Comparison of ENCODE assay signal across 31 cellular contexts in genomic region chr2:49954074-49954473, GRCh38.
A peak's percentile ranks its signal among the peaks of the same experiment; 100 is the strongest.
DNase-seq lines count a peak whose midpoint lies in the region; ATAC-seq and TF ChIP-seq lines count a peak whose summit lies in the region.
"Had no signal": no experiment of that assay in that cellular context is flagged by ENCODE, and none has a peak within 500 bp of the region (broad histone marks: within the 10 kb centered on the region; RNA-seq: fewer than 3 reads in every experiment).

No MANE protein-coding gene starts in this region.

- ATAC-seq in CD4-positive, alpha-beta T cell (ENCODE audit: poor library complexity), result no peak
- ATAC-seq: A549; CD8-positive, alpha-beta T cell had no signal

- no peak for TF ChIP-seq CTCF in GM20000 (IDR thresholded peaks at IDR 0.05; ENCODE audit: extremely low read depth, missing control alignments)
- TF ChIP-seq CTCF in CD4-positive, alpha-beta T cell (IDR thresholded peaks at IDR 0.05), result no peak

- no peak overlapping the region for H3K4me3 Mint-ChIP-seq in CD4-positive, alpha-beta T cell
- H3K4me3 Mint-ChIP-seq: B cell; CD14-positive monocyte; CD4-positive, alpha-beta memory T cell; CD4-positive, CD25-positive, alpha-beta regulatory T cell; CD8-positive, alpha-beta memory T cell; CD8-positive, alpha-beta T cell had no signal

- no peak overlapping the region for H3K27ac Mint-ChIP-seq in CD4-positive, alpha-beta T cell
- H3K27ac Mint-ChIP-seq: B cell; CD14-positive monocyte; CD4-positive, alpha-beta memory T cell; CD4-positive, CD25-positive, alpha-beta regulatory T cell; CD8-positive, alpha-beta memory T cell; CD8-positive, alpha-beta T cell had no signal

- intact Hi-C loops in CD4-positive, alpha-beta T cell (cut with DNase I, micrococcal nuclease), result no loop called here

- no peaks in the 10 kb centered on the region for H3K9me3 Mint-ChIP-seq in CD4-positive, alpha-beta T cell
- H3K9me3 Mint-ChIP-seq: CD14-positive monocyte had no signal

- H3K27me3 Mint-ChIP-seq in CD4-positive, alpha-beta T cell, result no peaks in the 10 kb centered on the region
- H3K27me3 Mint-ChIP-seq: B cell; CD4-positive, alpha-beta memory T cell; CD4-positive, CD25-positive, alpha-beta regulatory T cell; CD8-positive, alpha-beta memory T cell had no signal

- CTCF ChIA-PET in CD4-positive, alpha-beta T cell (lab: Charles Lee), result no interaction called here

- in situ Hi-C loops in G401 (cut with HindIII; ENCODE audit: low sequenced_read_pairs), result no loop called here

- H3K4me3 ChIP-seq in MG63, result no peak overlapping the region
- H3K4me3 ChIP-seq: A549; BLaER1; BLaER1 treated with 17β-estradiol and CSF1 and Interleukin-3, amounts not matched to agents 10 nM and 100 nM had no signal

- DNase-seq in G401 (ENCODE audit: low spot score) (peak; percentile 63), NCI-H69 (lab: John Stamatoyannopoulos, UW) (peak; percentile 12), cerebellar cortex (ENCODE audit: low spot score) (peak; percentile 52), GM20000 (ENCODE audit: low spot score) (no peak), MG63 (no peak)
- DNase-seq in CD4-positive, alpha-beta T cell, result no peak
- DNase-seq: 8988T; ACHN; AML-193; BE2C; Caco-2; Calu3; CD4-positive, alpha-beta memory T cell; CD4-positive, CD25-positive, alpha-beta regulatory T cell; CD8-positive, alpha-beta memory T cell; CD8-positive, alpha-beta T cell; COR-L47; DMS 273 treated with DMSO at 0.1 percent for 48 hours; DMS153; DMS53; DMS79; DMS79 treated with DMSO at 0.1 percent for 48 hours; DND-41; EL had no signal

- H3K4me1 Mint-ChIP-seq in CD4-positive, alpha-beta T cell (ENCODE audit: low read depth), result no peaks in the 10 kb centered on the region
- H3K4me1 Mint-ChIP-seq: B cell; CD14-positive monocyte; CD4-positive, alpha-beta memory T cell; CD4-positive, CD25-positive, alpha-beta regulatory T cell; CD8-positive, alpha-beta memory T cell had no signal

- no peaks in the 10 kb centered on the region for H3K36me3 Mint-ChIP-seq in CD4-positive, alpha-beta T cell (ENCODE audit: low read depth)
- H3K36me3 Mint-ChIP-seq: CD14-positive monocyte; CD4-positive, alpha-beta memory T cell; CD4-positive, CD25-positive, alpha-beta regulatory T cell; CD8-positive, alpha-beta T cell had no signal

- no peaks in the 10 kb centered on the region for H3K9me3 ChIP-seq in CD4-positive, alpha-beta T cell (ENCODE audit: control insufficient read depth, low read length)
- H3K9me3 ChIP-seq in MG63, result no peaks in the 10 kb centered on the region
- H3K9me3 ChIP-seq: A549; BE2C; BLaER1; BLaER1 treated with 17β-estradiol and CSF1 and Interleukin-3, amounts not matched to agents 10 nM and 100 nM; Caco-2 had no signal

- H3K36me3 ChIP-seq in MG63, result no peaks in the 10 kb centered on the region
- H3K36me3 ChIP-seq: BE2C; BLaER1; BLaER1 treated with 17β-estradiol and CSF1 and Interleukin-3, amounts not matched to agents 10 nM and 100 nM had no signal

- POLR2A ChIA-PET in CD4-positive, alpha-beta T cell (lab: Charles Lee), result no interaction called here

- no peak overlapping the region for H3K27ac ChIP-seq in CD4-positive, alpha-beta T cell (ENCODE audit: low read depth, low read length)
- H3K27ac ChIP-seq: 22Rv1; A549; BLaER1; BLaER1 treated with 17β-estradiol and CSF1 and Interleukin-3, amounts not matched to agents 10 nM and 100 nM; C4-2B had no signal

- no peaks in the 10 kb centered on the region for H3K27me3 ChIP-seq in CD4-positive, alpha-beta T cell (ENCODE audit: control insufficient read depth, insufficient read depth, low read length)
- H3K27me3 ChIP-seq in MG63, result no peaks in the 10 kb centered on the region
- H3K27me3 ChIP-seq: BE2C; BLaER1; BLaER1 treated with 17β-estradiol and CSF1 and Interleukin-3, amounts not matched to agents 10 nM and 100 nM had no signal

Comparison
In these comparisons a context has a peak if more than half of its experiments do, and no peak if none do; other contexts are left out.
1. DNase-seq: peak in G401 (single experiment), NCI-H69 (single experiment) and cerebellar cortex (single experiment); none in GM20000 (single experiment), CD4-positive, alpha-beta T cell (0 of 10) and MG63 (single experiment).